In the genomic region with DNA sequence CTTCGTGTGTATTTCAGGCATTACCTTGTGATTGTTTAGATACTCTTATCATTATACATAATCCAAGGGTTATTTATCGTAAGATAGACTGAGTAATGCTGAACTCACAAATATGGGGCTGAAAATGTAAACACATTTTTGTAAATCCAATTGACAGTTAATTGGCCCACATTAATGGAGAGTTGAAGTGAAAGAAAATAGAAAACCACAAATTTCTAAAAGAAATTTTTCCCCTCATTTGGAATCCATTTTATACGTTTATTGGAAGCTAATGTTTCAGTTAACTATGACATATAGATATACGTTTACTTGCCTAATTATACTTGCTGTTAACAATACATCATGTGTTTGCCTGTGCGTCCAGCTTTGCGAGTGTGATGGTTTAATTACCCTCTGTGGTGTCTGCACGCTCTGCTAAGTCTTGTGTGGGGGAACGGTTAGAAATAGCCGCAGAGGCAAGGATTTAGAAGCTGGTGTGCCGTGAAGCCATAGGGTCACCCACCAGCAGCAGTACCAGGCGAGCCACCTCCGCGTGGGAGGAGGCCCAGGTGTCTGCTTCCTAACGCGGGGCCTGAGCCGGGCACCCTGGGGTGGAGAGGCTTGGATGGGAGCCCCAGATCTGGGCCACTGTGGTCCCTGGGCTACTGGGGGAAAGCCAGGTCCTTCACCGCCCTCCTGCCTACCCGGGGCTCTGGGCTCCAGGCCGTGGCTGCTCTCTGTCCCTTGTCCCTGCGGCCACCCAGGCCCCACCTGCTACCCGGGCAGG, we compare ENCODE assay signal across 1 cellular context.
TF ChIP-seq lines count a peak whose summit lies in the region.

No MANE protein-coding gene starts in this region.

TF ChIP-seq in GM23338, 12 proteins besides CTCF, POLR2A, EP300 and RAD21 (continued from another document):
- TF ChIP-seq, protein P1, sequence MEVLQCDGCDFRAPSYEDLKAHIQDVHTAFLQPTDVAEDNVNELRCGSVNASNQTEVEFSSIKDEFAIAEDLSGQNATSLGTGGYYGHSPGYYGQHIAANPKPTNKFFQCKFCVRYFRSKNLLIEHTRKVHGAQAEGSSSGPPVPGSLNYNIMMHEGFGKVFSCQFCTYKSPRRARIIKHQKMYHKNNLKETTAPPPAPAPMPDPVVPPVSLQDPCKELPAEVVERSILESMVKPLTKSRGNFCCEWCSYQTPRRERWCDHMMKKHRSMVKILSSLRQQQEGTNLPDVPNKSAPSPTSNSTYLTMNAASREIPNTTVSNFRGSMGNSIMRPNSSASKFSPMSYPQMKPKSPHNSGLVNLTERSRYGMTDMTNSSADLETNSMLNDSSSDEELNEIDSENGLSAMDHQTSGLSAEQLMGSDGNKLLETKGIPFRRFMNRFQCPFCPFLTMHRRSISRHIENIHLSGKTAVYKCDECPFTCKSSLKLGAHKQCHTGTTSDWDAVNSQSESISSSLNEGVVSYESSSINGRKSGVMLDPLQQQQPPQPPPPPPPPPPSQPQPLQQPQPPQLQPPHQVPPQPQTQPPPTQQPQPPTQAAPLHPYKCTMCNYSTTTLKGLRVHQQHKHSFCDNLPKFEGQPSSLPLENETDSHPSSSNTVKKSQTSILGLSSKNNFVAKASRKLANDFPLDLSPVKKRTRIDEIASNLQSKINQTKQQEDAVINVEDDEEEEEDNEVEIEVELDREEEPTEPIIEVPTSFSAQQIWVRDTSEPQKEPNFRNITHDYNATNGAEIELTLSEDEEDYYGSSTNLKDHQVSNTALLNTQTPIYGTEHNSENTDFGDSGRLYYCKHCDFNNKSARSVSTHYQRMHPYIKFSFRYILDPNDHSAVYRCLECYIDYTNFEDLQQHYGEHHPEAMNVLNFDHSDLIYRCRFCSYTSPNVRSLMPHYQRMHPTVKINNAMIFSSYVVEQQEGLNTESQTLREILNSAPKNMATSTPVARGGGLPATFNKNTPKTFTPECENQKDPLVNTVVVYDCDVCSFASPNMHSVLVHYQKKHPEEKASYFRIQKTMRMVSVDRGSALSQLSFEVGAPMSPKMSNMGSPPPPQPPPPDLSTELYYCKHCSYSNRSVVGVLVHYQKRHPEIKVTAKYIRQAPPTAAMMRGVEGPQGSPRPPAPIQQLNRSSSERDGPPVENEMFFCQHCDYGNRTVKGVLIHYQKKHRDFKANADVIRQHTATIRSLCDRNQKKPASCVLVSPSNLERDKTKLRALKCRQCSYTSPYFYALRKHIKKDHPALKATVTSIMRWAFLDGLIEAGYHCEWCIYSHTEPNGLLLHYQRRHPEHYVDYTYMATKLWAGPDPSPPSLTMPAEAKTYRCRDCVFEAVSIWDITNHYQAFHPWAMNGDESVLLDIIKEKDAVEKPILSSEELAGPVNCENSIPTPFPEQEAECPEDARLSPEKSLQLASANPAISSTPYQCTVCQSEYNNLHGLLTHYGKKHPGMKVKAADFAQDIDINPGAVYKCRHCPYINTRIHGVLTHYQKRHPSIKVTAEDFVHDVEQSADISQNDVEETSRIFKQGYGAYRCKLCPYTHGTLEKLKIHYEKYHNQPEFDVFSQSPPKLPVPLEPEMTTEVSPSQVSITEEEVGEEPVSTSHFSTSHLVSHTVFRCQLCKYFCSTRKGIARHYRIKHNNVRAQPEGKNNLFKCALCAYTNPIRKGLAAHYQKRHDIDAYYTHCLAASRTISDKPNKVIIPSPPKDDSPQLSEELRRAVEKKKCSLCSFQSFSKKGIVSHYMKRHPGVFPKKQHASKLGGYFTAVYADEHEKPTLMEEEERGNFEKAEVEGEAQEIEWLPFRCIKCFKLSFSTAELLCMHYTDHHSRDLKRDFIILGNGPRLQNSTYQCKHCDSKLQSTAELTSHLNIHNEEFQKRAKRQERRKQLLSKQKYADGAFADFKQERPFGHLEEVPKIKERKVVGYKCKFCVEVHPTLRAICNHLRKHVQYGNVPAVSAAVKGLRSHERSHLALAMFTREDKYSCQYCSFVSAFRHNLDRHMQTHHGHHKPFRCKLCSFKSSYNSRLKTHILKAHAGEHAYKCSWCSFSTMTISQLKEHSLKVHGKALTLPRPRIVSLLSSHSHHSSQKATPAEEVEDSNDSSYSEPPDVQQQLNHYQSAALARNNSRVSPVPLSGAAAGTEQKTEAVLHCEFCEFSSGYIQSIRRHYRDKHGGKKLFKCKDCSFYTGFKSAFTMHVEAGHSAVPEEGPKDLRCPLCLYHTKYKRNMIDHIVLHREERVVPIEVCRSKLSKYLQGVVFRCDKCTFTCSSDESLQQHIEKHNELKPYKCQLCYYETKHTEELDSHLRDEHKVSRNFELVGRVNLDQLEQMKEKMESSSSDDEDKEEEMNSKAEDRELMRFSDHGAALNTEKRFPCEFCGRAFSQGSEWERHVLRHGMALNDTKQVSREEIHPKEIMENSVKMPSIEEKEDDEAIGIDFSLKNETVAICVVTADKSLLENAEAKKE (CRISPR knock-in tag; IDR thresholded peaks at IDR 0.05): no peak
- TF ChIP-seq ZNF114 (CRISPR knock-in tag; IDR thresholded peaks at IDR 0.05) (no peak), STAT1 (IDR thresholded peaks at IDR 0.05; ENCODE audit: unreplicated experiment) (no peak), POLR2AphosphoS5 (IDR thresholded peaks at IDR 0.05; ENCODE audit: low read depth) (no peak), ZNF331 (CRISPR knock-in tag; IDR thresholded peaks at IDR 0.05; ENCODE audit: low read depth) (no peak), CREB1 (CRISPR knock-in tag; IDR thresholded peaks at IDR 0.05; ENCODE audit: low read depth) (no peak)
- TF ChIP-seq, protein P2, sequence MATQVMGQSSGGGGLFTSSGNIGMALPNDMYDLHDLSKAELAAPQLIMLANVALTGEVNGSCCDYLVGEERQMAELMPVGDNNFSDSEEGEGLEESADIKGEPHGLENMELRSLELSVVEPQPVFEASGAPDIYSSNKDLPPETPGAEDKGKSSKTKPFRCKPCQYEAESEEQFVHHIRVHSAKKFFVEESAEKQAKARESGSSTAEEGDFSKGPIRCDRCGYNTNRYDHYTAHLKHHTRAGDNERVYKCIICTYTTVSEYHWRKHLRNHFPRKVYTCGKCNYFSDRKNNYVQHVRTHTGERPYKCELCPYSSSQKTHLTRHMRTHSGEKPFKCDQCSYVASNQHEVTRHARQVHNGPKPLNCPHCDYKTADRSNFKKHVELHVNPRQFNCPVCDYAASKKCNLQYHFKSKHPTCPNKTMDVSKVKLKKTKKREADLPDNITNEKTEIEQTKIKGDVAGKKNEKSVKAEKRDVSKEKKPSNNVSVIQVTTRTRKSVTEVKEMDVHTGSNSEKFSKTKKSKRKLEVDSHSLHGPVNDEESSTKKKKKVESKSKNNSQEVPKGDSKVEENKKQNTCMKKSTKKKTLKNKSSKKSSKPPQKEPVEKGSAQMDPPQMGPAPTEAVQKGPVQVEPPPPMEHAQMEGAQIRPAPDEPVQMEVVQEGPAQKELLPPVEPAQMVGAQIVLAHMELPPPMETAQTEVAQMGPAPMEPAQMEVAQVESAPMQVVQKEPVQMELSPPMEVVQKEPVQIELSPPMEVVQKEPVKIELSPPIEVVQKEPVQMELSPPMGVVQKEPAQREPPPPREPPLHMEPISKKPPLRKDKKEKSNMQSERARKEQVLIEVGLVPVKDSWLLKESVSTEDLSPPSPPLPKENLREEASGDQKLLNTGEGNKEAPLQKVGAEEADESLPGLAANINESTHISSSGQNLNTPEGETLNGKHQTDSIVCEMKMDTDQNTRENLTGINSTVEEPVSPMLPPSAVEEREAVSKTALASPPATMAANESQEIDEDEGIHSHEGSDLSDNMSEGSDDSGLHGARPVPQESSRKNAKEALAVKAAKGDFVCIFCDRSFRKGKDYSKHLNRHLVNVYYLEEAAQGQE (IDR thresholded peaks at IDR 0.05; ENCODE audit: unreplicated experiment): no peak
- TF ChIP-seq, protein P3, sequence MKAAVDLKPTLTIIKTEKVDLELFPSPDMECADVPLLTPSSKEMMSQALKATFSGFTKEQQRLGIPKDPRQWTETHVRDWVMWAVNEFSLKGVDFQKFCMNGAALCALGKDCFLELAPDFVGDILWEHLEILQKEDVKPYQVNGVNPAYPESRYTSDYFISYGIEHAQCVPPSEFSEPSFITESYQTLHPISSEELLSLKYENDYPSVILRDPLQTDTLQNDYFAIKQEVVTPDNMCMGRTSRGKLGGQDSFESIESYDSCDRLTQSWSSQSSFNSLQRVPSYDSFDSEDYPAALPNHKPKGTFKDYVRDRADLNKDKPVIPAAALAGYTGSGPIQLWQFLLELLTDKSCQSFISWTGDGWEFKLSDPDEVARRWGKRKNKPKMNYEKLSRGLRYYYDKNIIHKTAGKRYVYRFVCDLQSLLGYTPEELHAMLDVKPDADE (IDR thresholded peaks at IDR 0.05): no peak
